Comparison of ENCODE assay signal across 8 cellular contexts in the genomic region with DNA sequence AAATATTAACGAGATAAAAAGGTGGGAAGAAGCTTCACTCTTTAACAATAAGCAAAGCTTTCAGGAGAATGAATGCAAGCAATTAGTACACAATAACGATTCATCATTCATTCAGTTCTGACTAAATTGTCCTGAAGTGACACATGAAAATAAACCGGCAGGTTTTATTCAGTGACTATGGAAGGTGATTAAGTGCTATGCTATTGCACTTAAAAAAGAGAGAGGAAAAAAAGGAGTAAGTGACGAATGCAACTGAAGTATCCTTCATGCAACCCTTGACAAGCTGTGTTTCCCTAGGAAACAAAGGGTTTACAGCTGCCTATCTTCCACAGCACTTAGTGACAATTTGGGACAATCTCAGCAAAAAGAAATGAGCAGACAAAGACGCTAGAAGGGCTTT. TPM values are rescaled to one million over a fixed set of nuclear protein-coding genes. Genes with fewer than 3 reads are reported as not detected.
DNase-seq lines count a peak whose midpoint lies in the region; ATAC-seq and TF ChIP-seq lines count a peak whose summit lies in the region.

No MANE protein-coding gene starts in this region.

- peaks cover 17% of the 10 kb centered on the region for H3K4me1 ChIP-seq in psoas muscle

- no peaks in the 10 kb centered on the region for H3K9me3 ChIP-seq in psoas muscle

- H3K36me3 ChIP-seq in psoas muscle (ENCODE audit: insufficient read depth in 1 of 2, low read depth in 1 of 2): peaks cover 4 to 19% of the 10 kb centered on the region in 2 donors

- H3K4me3 ChIP-seq in epithelial cell of esophagus (ENCODE audit: low read length) (peak overlapping the region; percentile 51), psoas muscle (peak overlapping the region; percentile 53)

- WGBS in psoas muscle, 3 donors: 49 to 55% (median 53%) methylated on average over 5 of the region's 5 CpGs

- no peaks in the 10 kb centered on the region for H3K27me3 ChIP-seq in psoas muscle (ENCODE audit: insufficient read depth in 3 of 3, low read length in 2 of 3)

- intact Hi-C loops in psoas muscle (cut with DNase I): no loop called here

- TF ChIP-seq CTCF in epithelial cell of esophagus (IDR thresholded peaks at IDR 0.05; ENCODE audit: insufficient read depth, low read depth, low read length, missing control alignments): no peak
- no peak for TF ChIP-seq CTCF in psoas muscle (IDR thresholded peaks at IDR 0.05)

- ATAC-seq in psoas muscle: no peak

- H3K27ac ChIP-seq in psoas muscle: peak overlapping the region; percentile 65
- no peak overlapping the region for H3K27ac ChIP-seq in substantia nigra (ENCODE audit: low read depth, low read length, poor library complexity, severe bottlenecking)

- DNase-seq in NCI-H146 (lab: John Stamatoyannopoulos, UW): peak; percentile 31
- DNase-seq in NCI-H146 treated with DMSO at 0.1 percent for 48 hours (lab: John Stamatoyannopoulos, UW; ENCODE audit: unreplicated experiment): no peak
- peak; percentile 58 for DNase-seq in NCI-H774 (lab: John Stamatoyannopoulos, UW)
- peak; percentile 86 for DNase-seq in epithelial cell of esophagus (ENCODE audit: low read depth)
- DNase-seq in psoas muscle: no peak
- no peak for DNase-seq in iPS-NIHi7 (ENCODE audit: extremely low spot score)
- no peak for DNase-seq in substantia nigra (lab: John Stamatoyannopoulos, UW)
- no peak for DNase-seq in activated CD4-positive, alpha-beta T cell treated with anti-CD3 and anti-CD28 coated beads for 48 hours

RNA-seq across cellular contexts. Expression of a gene that starts 1.4 kb away (rescaled TPM):
- total RNA-seq in psoas muscle: 10 to 100 TPM in 3 of 4 donors, 1 to 10 TPM in 1; 8.2 to 15.0 (median 10.6) TPM
- polyA plus RNA-seq in psoas muscle: 10 to 100 TPM in 1 of 3 donors, 1 to 10 TPM in 2; 4.6 to 14.4 (median 5.4) TPM

RNA-seq across cellular contexts. Expression of a gene that starts 4.2 kb away (rescaled TPM):
- total RNA-seq in psoas muscle: 1 to 10 TPM; 4.2 to 8.9 (median 6.8) TPM
- polyA plus RNA-seq in psoas muscle: 10 to 100 TPM in 1 of 3 donors, 1 to 10 TPM in 2; 3.8 to 10.5 (median 5.7) TPM

RNA-seq across cellular contexts. Expression of a gene that starts 55.6 kb away (rescaled TPM):
- 1 to 10 TPM in 2 of 4 donors, under 1 TPM in 2; 0.80 to 1.5 (median 0.98) TPM for total RNA-seq in psoas muscle
- polyA plus RNA-seq in psoas muscle: under 1 TPM; 0.23 to 0.48 (median 0.27) TPM

Comparison
In these comparisons a context has a peak if more than half of its experiments do, and no peak if none do; other contexts are left out.
1. DNase-seq: peak in NCI-H146 (single experiment), NCI-H774 (single experiment) and epithelial cell of esophagus (single experiment); none in NCI-H146 treated with DMSO at 0.1 percent for 48 hours (single experiment), psoas muscle (0 of 2), iPS-NIHi7 (single experiment), substantia nigra (0 of 49) and activated CD4-positive, alpha-beta T cell treated with anti-CD3 and anti-CD28 coated beads for 48 hours (single experiment).